ENCODE assay signal across 15 cellular contexts in genomic region chr20:4898845-4899244, GRCh38.
DNase-seq lines count a peak whose midpoint lies in the region; ATAC-seq and TF ChIP-seq lines count a peak whose summit lies in the region.
"Had no signal": no experiment of that assay in that cellular context is flagged by ENCODE, and none has a peak within 500 bp of the region (broad histone marks: within the 10 kb centered on the region; RNA-seq: fewer than 3 reads in every experiment).

No MANE protein-coding gene starts in this region.

- H3K9me3 Mint-ChIP-seq in CD8-positive, alpha-beta T cell = no peaks in the 10 kb centered on the region

- no peaks in the 10 kb centered on the region for H3K27me3 Mint-ChIP-seq in CD8-positive, alpha-beta T cell (ENCODE audit: low read depth)

- H3K4me2 ChIP-seq in HCT116 (ENCODE audit: low read length) = peak overlapping the region; percentile 50

- H3K27ac Mint-ChIP-seq in CD8-positive, alpha-beta T cell = no peak overlapping the region

- DNase-seq in HCT116 (ENCODE audit: low read depth, low spot score) (no peak), adipocyte (ENCODE audit: low read depth) (no peak), esophagus squamous epithelium (lab: John Stamatoyannopoulos, UW) (no peak), GM03348 (ENCODE audit: low spot score) (no peak), posterior cingulate gyrus (no peak), Ammon's horn (ENCODE audit: low spot score) (no peak)
- DNase-seq in CD8-positive, alpha-beta T cell = no peak
- DNase-seq: activated naive CD4-positive, alpha-beta T cell; midbrain; NCI-H187 treated with DMSO at 0.1 percent for 48 hours; NCI-H524; WERI-Rb-1 had no signal

- H4K20me1 ChIP-seq in HCT116 (ENCODE audit: insufficient read depth) = no peaks in the 10 kb centered on the region

- H3K36me3 ChIP-seq in HCT116 (ENCODE audit: control insufficient read depth in 1 of 2, insufficient read depth in 2 of 2, low read length in 2 of 2) (peaks cover 0 to 3% of the 10 kb centered on the region in 2 experiments; a peak in 1 of 4 replicates), adipocyte (ENCODE audit: control insufficient read depth, insufficient read depth, low read length, severe bottlenecking) (peaks cover 3% of the 10 kb centered on the region), esophagus squamous epithelium (peaks cover 0 to 28% (median 0%) of the 10 kb centered on the region in 3 donors)
- peaks cover 15% of the 10 kb centered on the region for H3K36me3 ChIP-seq in CD8-positive, alpha-beta T cell (ENCODE audit: insufficient read depth, low read length)
- H3K36me3 ChIP-seq: cardiac muscle cell had no signal

- no TSS peak for BruUV-seq in HCT116 (replicated peaks; lab: Mats Ljungman, UMichigan)

- TF ChIP-seq POLR2A in HCT116 (IDR thresholded peaks at IDR 0.05; ENCODE audit: borderline replicate concordance, extremely low read depth, insufficient read depth, insufficient read length) = no peak
- TF ChIP-seq POLR2A in esophagus squamous epithelium (IDR thresholded peaks at IDR 0.05) = no peak

- peaks cover 2% of the 10 kb centered on the region for H3K4me1 Mint-ChIP-seq in CD8-positive, alpha-beta T cell (ENCODE audit: low read depth)

- H3K27ac ChIP-seq in HCT116 (ENCODE audit: low read depth, low read length) (no peak overlapping the region), esophagus squamous epithelium (peak overlapping the region in 3 of 4 donors; percentile 63 to 70 (median 69)), skin epidermis (peak overlapping the region in 14 of 21 experiments; percentile 4 to 65 (median 36))
- no peak overlapping the region for H3K27ac ChIP-seq in CD8-positive, alpha-beta T cell (ENCODE audit: low read depth, low read length)
- H3K27ac ChIP-seq: cardiac muscle cell, WERI-Rb-1 had no signal

- POLR2A ChIA-PET in HCT116 (lab: Charles Lee) = no interaction called here
- POLR2A ChIA-PET in CD8-positive, alpha-beta T cell (lab: Charles Lee) = no interaction called here

- no peak for ATAC-seq in HCT116
- ATAC-seq in CD8-positive, alpha-beta T cell = no peak

- TF ChIP-seq RAD21 in HCT116 (IDR thresholded peaks at IDR 0.05; ENCODE audit: low read depth) = no peak

- peaks cover 70% of the 10 kb centered on the region for H3K36me3 Mint-ChIP-seq in CD8-positive, alpha-beta T cell

- H3K4me3 ChIP-seq in HCT116 (replicated peaks in 1 of 2; ENCODE audit: low read depth in 1 of 2, low read length in 2 of 2) (no peak overlapping the region), adipocyte (ENCODE audit: low read length) (no peak overlapping the region), esophagus squamous epithelium (no peak overlapping the region), skin epidermis (no peak overlapping the region)
- H3K4me3 ChIP-seq in CD8-positive, alpha-beta T cell (ENCODE audit: low read depth, low read length) = no peak overlapping the region
- H3K4me3 ChIP-seq: cardiac muscle cell, tibial nerve had no signal

- H3K9ac ChIP-seq in HCT116 (ENCODE audit: low read length) = no peak overlapping the region
- peak overlapping the region; percentile 7 for H3K9ac ChIP-seq in adipocyte (ENCODE audit: low read length)

- no peaks in the 10 kb centered on the region for H3K9me3 ChIP-seq in HCT116 (ENCODE audit: control insufficient read depth in 1 of 2, insufficient read depth in 1 of 2, low read depth in 1 of 2, low read length in 2 of 2)
- H3K9me3 ChIP-seq in adipocyte (ENCODE audit: control insufficient read depth, low read length) = no peaks in the 10 kb centered on the region
- no peaks in the 10 kb centered on the region for H3K9me3 ChIP-seq in esophagus squamous epithelium
- no peaks in the 10 kb centered on the region for H3K9me3 ChIP-seq in CD8-positive, alpha-beta T cell (ENCODE audit: low read length)
- H3K9me3 ChIP-seq: tibial nerve had no signal

- no peak overlapping the region for H2AFZ ChIP-seq in HCT116 (ENCODE audit: low read depth, low read length, poor library complexity, severe bottlenecking)

- RAD21 ChIA-PET in HCT116 (lab: Charles Lee; ENCODE audit: low non-redundant PET in 1 of 2, low total read pairs in 2 of 2, uncharacterized antibody in 2 of 2, unreplicated experiment in 2 of 2) = no interaction called here

- 39 to 49% methylated on average over 4 of the region's 4 CpGs for WGBS in esophagus squamous epithelium, 2 donors

- intact Hi-C loops in HCT116 (cut with micrococcal nuclease) (no loop called here), esophagus squamous epithelium (cut with DNase I) (no loop called here), posterior cingulate gyrus (cut with DNase I) (no loop called here)
- intact Hi-C loops in CD8-positive, alpha-beta T cell (cut with DNase I, micrococcal nuclease) = no loop called here

- CTCF ChIA-PET in HCT116 (lab: Charles Lee) = no interaction called here
- CTCF ChIA-PET in CD8-positive, alpha-beta T cell (lab: Charles Lee) = interaction anchor here (0.5 to 1.2 kb wide), 2 partner anchors 199 to 324 kb away, joined by 3 read pairs; no protein-coding TSS in a partner anchor

- H3K4me3 Mint-ChIP-seq in CD8-positive, alpha-beta T cell = no peak overlapping the region

- no peaks in the 10 kb centered on the region for H3K9me2 ChIP-seq in HCT116 (ENCODE audit: insufficient read depth)

- no peaks in the 10 kb centered on the region; the same call in 1 of the 2 replicates for H3K79me2 ChIP-seq in HCT116 (ENCODE audit: insufficient read depth, low read length)

- H3K4me1 ChIP-seq in HCT116 (ENCODE audit: control insufficient read depth in 1 of 2, insufficient read depth in 2 of 2, low read length in 2 of 2) (peaks cover 12 to 30% of the 10 kb centered on the region in 2 experiments), adipocyte (ENCODE audit: control insufficient read depth, insufficient read depth, low read length) (peaks cover 15% of the 10 kb centered on the region), esophagus squamous epithelium (peaks cover 14 to 51% (median 16%) of the 10 kb centered on the region in 3 donors)
- H3K4me1 ChIP-seq in CD8-positive, alpha-beta T cell (ENCODE audit: insufficient read depth, low read length) = no peaks in the 10 kb centered on the region

- H3K27me3 ChIP-seq in HCT116 (ENCODE audit: insufficient read depth, low read length) (no peaks in the 10 kb centered on the region), adipocyte (replicated peaks; ENCODE audit: control insufficient read depth, insufficient read depth, low read length) (no peaks in the 10 kb centered on the region), esophagus squamous epithelium (no peaks in the 10 kb centered on the region)
- H3K27me3 ChIP-seq in CD8-positive, alpha-beta T cell (ENCODE audit: insufficient read depth, low read length) = no peaks in the 10 kb centered on the region
- H3K27me3 ChIP-seq: cardiac muscle cell, tibial nerve had no signal

- TF ChIP-seq CTCF in HCT116 (IDR thresholded peaks at IDR 0.05 in 2 of 3, conservative IDR thresholded peaks at IDR 0.05 in 1 of 3; ENCODE audit: borderline replicate concordance in 1 of 3, insufficient read depth in 1 of 3, low read depth in 2 of 3, low read length in 2 of 3) (no peak), esophagus squamous epithelium (IDR thresholded peaks at IDR 0.05) (no peak)
- no peak for TF ChIP-seq CTCF in CD8-positive, alpha-beta T cell (IDR thresholded peaks at IDR 0.05)

TF ChIP-seq in HCT116, 20 proteins besides CTCF, POLR2A, EP300 and RAD21:
- TF ChIP-seq ZNF274 (IDR thresholded peaks at IDR 0.05; ENCODE audit: low read depth, low read length) (no peak), ZBTB33 (IDR thresholded peaks at IDR 0.05; ENCODE audit: extremely low read depth, insufficient replicate concordance, low read length) (no peak), JUND (IDR thresholded peaks at IDR 0.05) (no peak), SP1 (IDR thresholded peaks at IDR 0.05; ENCODE audit: low read depth) (no peak), EZH2phosphoT487 (IDR thresholded peaks at IDR 0.05; ENCODE audit: borderline replicate concordance) (no peak)

Comparison
In these comparisons a context has a peak if more than half of its experiments do, and no peak if none do; other contexts are left out.
1. H3K27ac ChIP-seq: peak in esophagus squamous epithelium (3 of 4) and skin epidermis (14 of 21); none in HCT116 (single experiment) and CD8-positive, alpha-beta T cell (single experiment).